Comparison of ENCODE assay signal across 25 cellular contexts in the genomic region with DNA sequence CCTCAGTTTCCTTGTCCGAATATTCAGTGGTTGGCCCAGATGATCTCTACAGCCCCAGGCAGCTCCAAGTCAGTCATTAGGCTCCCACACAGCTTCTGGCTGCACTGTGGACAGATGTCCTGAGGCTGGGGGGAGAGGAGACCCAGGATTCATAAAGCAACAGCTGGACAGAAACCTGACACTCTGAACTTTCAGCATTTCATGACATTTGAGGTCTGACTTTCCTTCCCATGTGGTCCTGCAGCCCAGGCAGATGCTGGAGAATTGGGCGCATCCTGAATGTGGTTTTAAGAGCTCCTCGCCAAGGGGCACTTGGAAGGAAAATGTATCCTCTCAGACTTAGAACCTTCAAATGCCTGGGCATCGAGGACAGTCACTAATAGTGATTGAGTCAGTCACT. TPM values are rescaled to one million over a fixed set of nuclear protein-coding genes. Genes with fewer than 3 reads are reported as not detected.
"Had no signal": no experiment of that assay in that cellular context is flagged by ENCODE, and none has a peak within 500 bp of the region (broad histone marks: within the 10 kb centered on the region; RNA-seq: fewer than 3 reads in every experiment).

No MANE protein-coding gene starts in this region.

- H3K9me3 ChIP-seq: gastrocnemius medialis, mucosa of descending colon, psoas muscle, sigmoid colon, spleen, testis, tibial nerve, upper lobe of left lung had no signal

- H3K4me1 ChIP-seq: gastrocnemius medialis, psoas muscle, sigmoid colon, testis, tibial nerve, upper lobe of left lung had no signal

- H3K27me3 ChIP-seq: gastrocnemius medialis, sigmoid colon, spleen, testis, tibial nerve, upper lobe of left lung had no signal

- H3K36me3 ChIP-seq: gastrocnemius medialis had no signal

- H3K27ac ChIP-seq: epithelial cell of prostate, gastrocnemius medialis, psoas muscle, sigmoid colon, skin epidermis, testis, tibial nerve, upper lobe of left lung had no signal

- ATAC-seq: esophagus mucosa; gastrocnemius medialis; left lobe of liver; mucosa of descending colon; naive thymus-derived CD8-positive, alpha-beta T cell; psoas muscle; right cardiac atrium; stimulated activated memory B cell treated with anti-CD40 and anti-IgM and Interleukin-4, amounts not matched to agents 10 μg/mL and 1 μg/mL and 100 μg/mL, for 72 hours; stimulated activated naive CD8-positive, alpha-beta T cell treated with anti-CD3 and anti-CD28 coated beads, Interleukin-15, Interleukin-2, amounts not matched to agents 100 U/mL and 50 U/mL, for 24 hours had no signal

- H3K4me3 ChIP-seq: gastrocnemius medialis, lung, mucosa of descending colon, psoas muscle, sigmoid colon, skin epidermis, spleen, testis, tibial nerve, upper lobe of left lung had no signal

- DNase-seq: effector CD8-positive, alpha-beta T cell; endodermal cell; foreskin fibroblast; gastrocnemius medialis; head of caudate nucleus; mucosa of descending colon; naive thymus-derived CD8-positive, alpha-beta T cell; nephron progenitor cell; nucleus accumbens; psoas muscle; right cardiac atrium; sigmoid colon; spleen; stimulated activated CD4-positive, alpha-beta T cell treated with anti-CD3 and anti-CD28 coated beads, Interleukin-4, amount 100 ng/mL, for 4 hours; stimulated activated naive CD8-positive, alpha-beta T cell treated with anti-CD3 and anti-CD28 coated beads, Interleukin-15, Interleukin-2, amounts not matched to agents 100 U/mL and 50 U/mL, for 24 hours; substantia nigra; testis; upper lobe of left lung had no signal

RNA-seq across cellular contexts. Expression of gene ITGA9, which starts 30.0 kb away (rescaled TPM):
- polyA plus RNA-seq: naive thymus-derived CD8-positive, alpha-beta T cell had no signal
